In the genomic region with DNA sequence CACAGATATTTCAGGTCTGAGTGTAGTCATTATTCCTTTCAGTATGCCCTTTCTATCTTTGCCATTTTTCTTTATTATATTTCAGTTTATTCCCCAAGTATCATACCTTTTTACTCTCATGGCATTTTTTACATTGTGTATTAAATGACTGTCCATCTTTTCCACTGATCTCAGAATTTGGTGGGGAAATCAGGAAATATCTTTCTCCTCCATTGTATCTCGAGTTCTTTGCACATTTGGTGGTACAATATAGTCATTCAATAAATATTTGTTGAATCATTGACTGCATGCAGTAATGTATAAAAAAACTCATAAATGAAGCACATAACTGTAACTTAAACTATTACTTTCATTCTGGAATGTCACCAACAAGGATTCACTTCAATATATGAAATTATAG, we compare ENCODE assay signal across 28 cellular contexts.
DNase-seq lines count a peak whose midpoint lies in the region; ATAC-seq and TF ChIP-seq lines count a peak whose summit lies in the region.
"Had no signal": no experiment of that assay in that cellular context is flagged by ENCODE, and none has a peak within 500 bp of the region (broad histone marks: within the 10 kb centered on the region; RNA-seq: fewer than 3 reads in every experiment).

No MANE protein-coding gene starts in this region.

- H4K91ac ChIP-seq in trophoblast cell (ENCODE audit: low read depth, low read length) = no peak overlapping the region

- CTCF ChIA-PET in PC-3 (lab: Charles Lee) = no interaction called here
- CTCF ChIA-PET in CD4-positive, alpha-beta T cell (lab: Charles Lee) = no interaction called here

- H2BK120ac ChIP-seq in trophoblast cell (ENCODE audit: insufficient read depth, low read length, poor library complexity) = no peak overlapping the region

- no peak overlapping the region for H2BK5ac ChIP-seq in trophoblast cell (ENCODE audit: low read depth, low read length, poor library complexity)

- no peaks in the 10 kb centered on the region for H3K27me3 Mint-ChIP-seq in CD4-positive, alpha-beta T cell
- H3K27me3 Mint-ChIP-seq: activated naive CD4-positive, alpha-beta T cell treated with anti-CD3 and anti-CD28 coated beads, Interleukin-2, amount 10 ng/mL, durations not matched to agents 7 days and 5 days; naive thymus-derived CD4-positive, alpha-beta T cell had no signal

- no peak overlapping the region for H3K18ac ChIP-seq in trophoblast cell (ENCODE audit: low read length)

- no peaks in the 10 kb centered on the region for H3K79me2 ChIP-seq in PC-3 (ENCODE audit: low read length)
- no peaks in the 10 kb centered on the region for H3K79me2 ChIP-seq in trophoblast cell (ENCODE audit: control insufficient read depth, insufficient read depth, low read length, poor library complexity)

- H4K12ac ChIP-seq in trophoblast cell (ENCODE audit: low read depth, low read length) = no peak overlapping the region

- DNase-seq in GM03348 (ENCODE audit: low spot score) (peak; percentile 11), PC-3 (peak; percentile 60), fibroblast of peridontal ligament (ENCODE audit: extremely low read depth) (peak; percentile 21), trophoblast cell (no peak)
- no peak for DNase-seq in CD4-positive, alpha-beta T cell
- DNase-seq: activated CD4-positive, alpha-beta T cell treated with anti-CD3 and anti-CD28 coated beads for 1 hour; activated CD8-positive, alpha-beta T cell treated with anti-CD3 and anti-CD28 coated beads, Interleukin-2, amount 10 ng/mL, durations not matched to agents 7 days and 5 days; activated naive CD4-positive, alpha-beta T cell treated with anti-CD3 and anti-CD28 coated beads, Interleukin-2, amount 10 ng/mL, durations not matched to agents 7 days and 5 days; adrenal gland; C1 segment of cervical spinal cord; Caco-2; DMS79; effector CD8-positive, alpha-beta T cell; KG1; lower lobe of right lung; MM.1S; naive thymus-derived CD4-positive, alpha-beta T cell; NCI-H2081; NCI-H526; right lobe of liver; stimulated activated CD4-positive, alpha-beta T cell treated with anti-CD3 and anti-CD28 coated beads, Interleukin-12 subunit alpha, Interleukin-12 subunit beta, amount 100 ng/mL, for 4 hours; stimulated activated CD4-positive, alpha-beta T cell treated with anti-CD3 and anti-CD28 coated beads, Interleukin-2, amount 100 ng/mL, for 48 hours; thyroid gland had no signal

- H3K9me2 ChIP-seq in PC-3 (replicated peaks; ENCODE audit: low read length) = no peaks in the 10 kb centered on the region

- H3K9me3 ChIP-seq in PC-3 (ENCODE audit: low read length) = no peaks in the 10 kb centered on the region
- H3K9me3 ChIP-seq in skeletal muscle satellite cell (replicated peaks; ENCODE audit: low read length) = no peaks in the 10 kb centered on the region
- H3K9me3 ChIP-seq in trophoblast cell (ENCODE audit: insufficient read depth, low read depth, low read length) = no peaks in the 10 kb centered on the region
- no peaks in the 10 kb centered on the region for H3K9me3 ChIP-seq in CD4-positive, alpha-beta T cell (ENCODE audit: control insufficient read depth, low read length)
- H3K9me3 ChIP-seq: adrenal gland, Caco-2, lower lobe of right lung, neutrophil, prostate gland, right lobe of liver, thyroid gland, vagina had no signal

- intact Hi-C loops in PC-3 (cut with micrococcal nuclease) = loop anchor here (2.0 kb wide), 1 partner anchor 256 kb away; no protein-coding TSS in a partner anchor
- intact Hi-C loops in CD4-positive, alpha-beta T cell (cut with DNase I, micrococcal nuclease) = no loop called here

- H3K36me3 ChIP-seq in PC-3 (ENCODE audit: low read depth, low read length) = no peaks in the 10 kb centered on the region
- H3K36me3 ChIP-seq in skeletal muscle satellite cell (ENCODE audit: insufficient read depth, low read length) = no peaks in the 10 kb centered on the region
- H3K36me3 ChIP-seq in trophoblast cell (ENCODE audit: control insufficient read depth in 1 of 2, insufficient read depth in 2 of 2, low read length in 2 of 2) = no peaks in the 10 kb centered on the region
- H3K36me3 ChIP-seq: adrenal gland, lower lobe of right lung, neutrophil, prostate gland, right lobe of liver, thyroid gland, vagina had no signal

- H4K20me1 ChIP-seq in PC-3 (ENCODE audit: low read length) = no peaks in the 10 kb centered on the region

- no peak overlapping the region for H3K14ac ChIP-seq in trophoblast cell (ENCODE audit: low read length)

- no peak overlapping the region for H2AK5ac ChIP-seq in trophoblast cell (ENCODE audit: low read length)

- peak overlapping the region; percentile 21; the same call in 1 of the 2 replicates for H3K4me2 ChIP-seq in PC-3 (ENCODE audit: low read length)
- peak overlapping the region; percentile 15 for H3K4me2 ChIP-seq in skeletal muscle satellite cell (ENCODE audit: low read length)
- H3K4me2 ChIP-seq in trophoblast cell (ENCODE audit: low read length) = no peak overlapping the region

- H3K4me1 ChIP-seq in PC-3 (ENCODE audit: insufficient read depth, low read length) = peaks cover 45% of the 10 kb centered on the region
- peaks cover 15% of the 10 kb centered on the region for H3K4me1 ChIP-seq in skeletal muscle satellite cell (ENCODE audit: control insufficient read depth, insufficient read depth, low read length)
- no peaks in the 10 kb centered on the region for H3K4me1 ChIP-seq in trophoblast cell (ENCODE audit: control insufficient read depth in 1 of 2, insufficient read depth in 2 of 2, low read length in 2 of 2)
- H3K4me1 ChIP-seq: adrenal gland, lower lobe of right lung, prostate gland, right lobe of liver had no signal

- no peak overlapping the region for H3K27ac Mint-ChIP-seq in CD4-positive, alpha-beta T cell
- H3K27ac Mint-ChIP-seq: activated CD8-positive, alpha-beta T cell treated with anti-CD3 and anti-CD28 coated beads, Interleukin-2, amount 10 ng/mL, durations not matched to agents 7 days and 5 days; activated naive CD4-positive, alpha-beta T cell treated with anti-CD3 and anti-CD28 coated beads, Interleukin-2, amount 10 ng/mL, durations not matched to agents 7 days and 5 days; naive thymus-derived CD4-positive, alpha-beta T cell had no signal

- H3K23ac ChIP-seq in trophoblast cell (ENCODE audit: low read length) = no peak overlapping the region

- H4K8ac ChIP-seq in trophoblast cell (ENCODE audit: low read depth, low read length) = no peak overlapping the region

- no TSS peak for BruUV-seq in PC-3 (replicated peaks; lab: Mats Ljungman, UMichigan)

- H3K27ac ChIP-seq in PC-3 (ENCODE audit: low read length) (peak overlapping the region; percentile 80), trophoblast cell (ENCODE audit: low read depth, low read length) (no peak overlapping the region)
- H3K27ac ChIP-seq in CD4-positive, alpha-beta T cell (ENCODE audit: low read depth, low read length) = no peak overlapping the region
- H3K27ac ChIP-seq: adrenal gland, lower lobe of right lung, neutrophil, prostate gland, right lobe of liver, thyroid gland, vagina had no signal

- POLR2A ChIA-PET in PC-3 (lab: Charles Lee; ENCODE audit: unreplicated experiment) = no interaction called here
- POLR2A ChIA-PET in CD4-positive, alpha-beta T cell (lab: Charles Lee) = no interaction called here

- H3K36me3 Mint-ChIP-seq in CD4-positive, alpha-beta T cell (ENCODE audit: low read depth) = no peaks in the 10 kb centered on the region
- H3K36me3 Mint-ChIP-seq: activated naive CD4-positive, alpha-beta T cell treated with anti-CD3 and anti-CD28 coated beads, Interleukin-2, amount 10 ng/mL, durations not matched to agents 7 days and 5 days; naive thymus-derived CD4-positive, alpha-beta T cell had no signal

- H3K4ac ChIP-seq in trophoblast cell (ENCODE audit: low read depth, low read length) = no peak overlapping the region

- H2AFZ ChIP-seq in PC-3 (ENCODE audit: low read length) = no peak overlapping the region
- no peak overlapping the region for H2AFZ ChIP-seq in trophoblast cell (ENCODE audit: insufficient read depth, low read length, poor library complexity)

- ATAC-seq in PC-3 = peak; percentile 13
- no peak for ATAC-seq in HG02981 (IDR thresholded peaks at IDR 0.05; ENCODE audit: unreplicated experiment)
- ATAC-seq in CD4-positive, alpha-beta T cell (ENCODE audit: poor library complexity) = no peak
- ATAC-seq: activated CD8-positive, alpha-beta T cell treated with anti-CD3 and anti-CD28 coated beads, Interleukin-2, amount 10 ng/mL, durations not matched to agents 7 days and 5 days; lower lobe of right lung; naive thymus-derived CD4-positive, alpha-beta T cell; right lobe of liver had no signal

- no peaks in the 10 kb centered on the region for H3K9me3 Mint-ChIP-seq in CD4-positive, alpha-beta T cell

- no peak for TF ChIP-seq CTCF in PC-3 (conservative IDR thresholded peaks at IDR 0.05; ENCODE audit: low read depth, low read length)
- no peak for TF ChIP-seq CTCF in CD4-positive, alpha-beta T cell (IDR thresholded peaks at IDR 0.05)

- no peak overlapping the region for H3K4me3 Mint-ChIP-seq in CD4-positive, alpha-beta T cell
- H3K4me3 Mint-ChIP-seq: activated CD8-positive, alpha-beta T cell treated with anti-CD3 and anti-CD28 coated beads, Interleukin-2, amount 10 ng/mL, durations not matched to agents 7 days and 5 days; activated naive CD4-positive, alpha-beta T cell treated with anti-CD3 and anti-CD28 coated beads, Interleukin-2, amount 10 ng/mL, durations not matched to agents 7 days and 5 days; naive thymus-derived CD4-positive, alpha-beta T cell had no signal

- no CpG with 5 or more reads among the region's 1 CpG for WGBS in trophoblast cell (ENCODE audit: extremely low coverage, insufficient coverage, insufficient read length)

- H3K9ac ChIP-seq in PC-3 (ENCODE audit: low read length) (peak overlapping the region; percentile 37), skeletal muscle satellite cell (ENCODE audit: low read depth, low read length) (peak overlapping the region; percentile 26), trophoblast cell (ENCODE audit: low read length) (no peak overlapping the region)

- H3K79me1 ChIP-seq in trophoblast cell (ENCODE audit: low read length) = no peaks in the 10 kb centered on the region

- H3K4me3 ChIP-seq in PC-3 (ENCODE audit: low read length) (no peak overlapping the region), skeletal muscle satellite cell (ENCODE audit: low read length) (no peak overlapping the region), trophoblast cell (ENCODE audit: low read depth, low read length) (no peak overlapping the region)
- H3K4me3 ChIP-seq: adrenal gland, lower lobe of right lung, prostate gland, right lobe of liver, thyroid gland, vagina had no signal

- H3K4me1 Mint-ChIP-seq in CD4-positive, alpha-beta T cell (ENCODE audit: low read depth) = no peaks in the 10 kb centered on the region
- H3K4me1 Mint-ChIP-seq: activated naive CD4-positive, alpha-beta T cell treated with anti-CD3 and anti-CD28 coated beads, Interleukin-2, amount 10 ng/mL, durations not matched to agents 7 days and 5 days; naive thymus-derived CD4-positive, alpha-beta T cell had no signal

- no peak overlapping the region for H2BK12ac ChIP-seq in trophoblast cell (ENCODE audit: low read length)

- H3K27me3 ChIP-seq in PC-3 (ENCODE audit: low read length) (no peaks in the 10 kb centered on the region), skeletal muscle satellite cell (ENCODE audit: control insufficient read depth, insufficient read depth, low read length) (no peaks in the 10 kb centered on the region), trophoblast cell (ENCODE audit: insufficient read depth, low read length) (no peaks in the 10 kb centered on the region)
- no peaks in the 10 kb centered on the region for H3K27me3 ChIP-seq in CD4-positive, alpha-beta T cell (ENCODE audit: control insufficient read depth, insufficient read depth, low read length)
- H3K27me3 ChIP-seq: adrenal gland, neutrophil, right lobe of liver, thyroid gland, vagina had no signal

- peaks cover 2% of the 10 kb centered on the region for H3F3A ChIP-seq in PC-3 (ENCODE audit: low read length, unreplicated experiment)

Comparison
In these comparisons a context has a peak if more than half of its experiments do, and no peak if none do; other contexts are left out.
1. DNase-seq: peak in GM03348 (single experiment), PC-3 (single experiment) and fibroblast of peridontal ligament (single experiment); none in trophoblast cell (0 of 2) and CD4-positive, alpha-beta T cell (0 of 10).